16 cellular contexts compared by ENCODE assay signal in the genomic region with DNA sequence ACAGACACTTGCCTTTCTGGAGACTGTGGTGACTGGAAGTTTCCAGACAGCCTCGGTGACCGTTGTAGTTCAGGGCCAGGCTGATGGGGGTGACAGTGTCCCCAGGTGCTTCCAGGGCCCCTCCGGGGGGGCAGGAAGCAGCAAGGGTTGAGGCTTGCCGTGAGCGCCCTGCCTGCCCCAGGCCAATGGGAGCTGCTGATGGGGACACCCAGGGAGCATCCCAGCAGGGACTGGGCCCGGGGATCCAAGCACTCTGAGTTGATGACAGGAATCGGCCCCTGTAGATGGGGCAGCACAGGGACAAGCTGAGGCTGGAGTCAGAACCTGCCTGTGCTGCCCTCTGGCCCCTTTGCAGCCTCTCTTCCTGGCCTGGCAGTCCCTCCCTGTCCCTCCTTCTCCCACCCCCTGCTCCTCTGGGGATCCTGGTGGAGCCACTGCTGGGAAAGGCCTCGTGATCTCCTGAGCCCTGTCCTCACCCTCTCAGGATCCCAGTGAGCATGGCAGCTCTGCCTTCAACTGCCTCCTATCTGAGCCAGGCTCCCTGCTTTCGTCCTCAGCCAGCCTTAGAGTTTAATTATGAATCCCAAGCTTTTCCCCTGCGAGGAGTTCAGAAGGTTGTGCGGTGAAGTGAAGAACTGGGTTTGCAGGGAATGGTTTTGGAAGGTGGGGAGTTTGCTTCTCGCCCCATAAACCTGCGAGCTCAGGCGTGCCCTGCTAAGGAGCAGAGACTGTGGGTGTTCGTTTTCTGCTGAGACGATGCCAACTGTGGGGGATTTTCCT.
DNase-seq lines count a peak whose midpoint lies in the region; ATAC-seq and TF ChIP-seq lines count a peak whose summit lies in the region.
"Had no signal": no experiment of that assay in that cellular context is flagged by ENCODE, and none has a peak within 500 bp of the region (broad histone marks: within the 10 kb centered on the region; RNA-seq: fewer than 3 reads in every experiment).

No MANE protein-coding gene starts in this region.

- H3K9me3 ChIP-seq in left ventricle myocardium inferior (replicated peaks): no peaks in the 10 kb centered on the region
- H3K9me3 ChIP-seq in vagina: no peaks in the 10 kb centered on the region
- peaks cover 2% of the 10 kb centered on the region for H3K9me3 ChIP-seq in trophoblast cell (ENCODE audit: insufficient read depth, low read depth, low read length)

- no peak overlapping the region for H2BK5ac ChIP-seq in trophoblast cell (ENCODE audit: low read depth, low read length, poor library complexity)

- no peak overlapping the region for H3K4me2 ChIP-seq in trophoblast cell (ENCODE audit: low read length)
- H3K4me2 ChIP-seq: PC-9 had no signal

- no peak overlapping the region for H3K9ac ChIP-seq in trophoblast cell (ENCODE audit: low read length)

- CTCF ChIA-PET in activated CD8-positive, alpha-beta T cell treated with anti-CD3 and anti-CD28 coated beads, Interleukin-2, amount 10 ng/mL, durations not matched to agents 7 days and 5 days (lab: Charles Lee): no interaction called here

- no peak for TF ChIP-seq POLR2A in vagina (IDR thresholded peaks at IDR 0.05)

- H3K4me3 ChIP-seq in left ventricle myocardium inferior: no peak overlapping the region
- no peak overlapping the region for H3K4me3 ChIP-seq in vagina
- H3K4me3 ChIP-seq in trophoblast cell (ENCODE audit: low read depth, low read length): no peak overlapping the region
- H3K4me3 ChIP-seq: PC-9 had no signal

- H2AK5ac ChIP-seq in trophoblast cell (ENCODE audit: low read length): no peak overlapping the region

- no peaks in the 10 kb centered on the region for H3K79me2 ChIP-seq in trophoblast cell (ENCODE audit: control insufficient read depth, insufficient read depth, low read length, poor library complexity)

- peaks cover 2% of the 10 kb centered on the region for H3K36me3 Mint-ChIP-seq in neural crest cell (ENCODE audit: low read depth)
- H3K36me3 Mint-ChIP-seq in activated CD8-positive, alpha-beta T cell treated with anti-CD3 and anti-CD28 coated beads, Interleukin-2, amount 10 ng/mL, durations not matched to agents 7 days and 5 days (ENCODE audit: low read depth): no peaks in the 10 kb centered on the region

- H3K18ac ChIP-seq in trophoblast cell (ENCODE audit: low read length): no peak overlapping the region

- POLR2A ChIA-PET in activated CD8-positive, alpha-beta T cell treated with anti-CD3 and anti-CD28 coated beads, Interleukin-2, amount 10 ng/mL, durations not matched to agents 7 days and 5 days (lab: Charles Lee): no interaction called here

- H3K27me3 Mint-ChIP-seq in neural crest cell (ENCODE audit: low read depth): no peaks in the 10 kb centered on the region
- no peaks in the 10 kb centered on the region for H3K27me3 Mint-ChIP-seq in activated CD8-positive, alpha-beta T cell treated with anti-CD3 and anti-CD28 coated beads, Interleukin-2, amount 10 ng/mL, durations not matched to agents 7 days and 5 days (ENCODE audit: low read depth)

- no peak overlapping the region for H4K12ac ChIP-seq in trophoblast cell (ENCODE audit: low read depth, low read length)

- H3K27me3 ChIP-seq in left ventricle myocardium inferior (ENCODE audit: low read depth): no peaks in the 10 kb centered on the region
- H3K27me3 ChIP-seq in vagina: no peaks in the 10 kb centered on the region
- H3K27me3 ChIP-seq in trophoblast cell (ENCODE audit: insufficient read depth, low read length): no peaks in the 10 kb centered on the region

- no peak overlapping the region for H3K14ac ChIP-seq in trophoblast cell (ENCODE audit: low read length)

- no peak overlapping the region for H3K27ac ChIP-seq in left ventricle myocardium inferior (replicated peaks)
- no peak overlapping the region for H3K27ac ChIP-seq in vagina
- H3K27ac ChIP-seq in trophoblast cell (ENCODE audit: low read depth, low read length): no peak overlapping the region
- H3K27ac ChIP-seq: PC-9 had no signal

- H3K4me1 ChIP-seq in left ventricle myocardium inferior (no peaks in the 10 kb centered on the region), vagina (no peaks in the 10 kb centered on the region), trophoblast cell (ENCODE audit: control insufficient read depth in 1 of 2, insufficient read depth in 2 of 2, low read length in 2 of 2) (no peaks in the 10 kb centered on the region)

- no peak overlapping the region for H4K8ac ChIP-seq in trophoblast cell (ENCODE audit: low read depth, low read length)

- H3K23ac ChIP-seq in trophoblast cell (ENCODE audit: low read length): no peak overlapping the region

- no peaks in the 10 kb centered on the region for H3K79me1 ChIP-seq in trophoblast cell (ENCODE audit: low read length)

- H3K9me3 Mint-ChIP-seq in neural crest cell: no peaks in the 10 kb centered on the region
- no peaks in the 10 kb centered on the region for H3K9me3 Mint-ChIP-seq in activated CD8-positive, alpha-beta T cell treated with anti-CD3 and anti-CD28 coated beads, Interleukin-2, amount 10 ng/mL, durations not matched to agents 7 days and 5 days (ENCODE audit: insufficient read depth)

- H2BK120ac ChIP-seq in trophoblast cell (ENCODE audit: insufficient read depth, low read length, poor library complexity): no peak overlapping the region

- H2AFZ ChIP-seq in trophoblast cell (ENCODE audit: insufficient read depth, low read length, poor library complexity): no peak overlapping the region
- H2AFZ ChIP-seq: PC-9 had no signal

- no peak overlapping the region for H2BK12ac ChIP-seq in trophoblast cell (ENCODE audit: low read length)

- H3K4me3 Mint-ChIP-seq in neural crest cell: no peak overlapping the region
- H3K4me3 Mint-ChIP-seq in activated CD8-positive, alpha-beta T cell treated with anti-CD3 and anti-CD28 coated beads, Interleukin-2, amount 10 ng/mL, durations not matched to agents 7 days and 5 days: no peak overlapping the region

- H3K4me1 Mint-ChIP-seq in neural crest cell: no peaks in the 10 kb centered on the region
- no peaks in the 10 kb centered on the region for H3K4me1 Mint-ChIP-seq in activated CD8-positive, alpha-beta T cell treated with anti-CD3 and anti-CD28 coated beads, Interleukin-2, amount 10 ng/mL, durations not matched to agents 7 days and 5 days (ENCODE audit: low read depth)

- H3K27ac Mint-ChIP-seq in neural crest cell (ENCODE audit: unreplicated experiment): peak overlapping the region; percentile 27
- H3K27ac Mint-ChIP-seq in activated CD8-positive, alpha-beta T cell treated with anti-CD3 and anti-CD28 coated beads, Interleukin-2, amount 10 ng/mL, durations not matched to agents 7 days and 5 days: no peak overlapping the region

- H3K36me3 ChIP-seq in left ventricle myocardium inferior (no peaks in the 10 kb centered on the region), vagina (no peaks in the 10 kb centered on the region), trophoblast cell (ENCODE audit: control insufficient read depth in 1 of 2, insufficient read depth in 2 of 2, low read length in 2 of 2) (no peaks in the 10 kb centered on the region)

- H4K91ac ChIP-seq in trophoblast cell (ENCODE audit: low read depth, low read length): no peak overlapping the region

- intact Hi-C loops in cardiac septum (cut with DNase I) (no loop called here), left ventricle myocardium inferior (cut with micrococcal nuclease) (no loop called here), head of caudate nucleus (cut with DNase I) (no loop called here), vagina (cut with DNase I) (no loop called here)

- TF ChIP-seq CTCF in left ventricle myocardium inferior (IDR thresholded peaks at IDR 0.05; ENCODE audit: borderline replicate concordance) (no peak), neural crest cell (conservative IDR thresholded peaks at IDR 0.05) (no peak), vagina (IDR thresholded peaks at IDR 0.05) (no peak)

- H3K4ac ChIP-seq in trophoblast cell (ENCODE audit: low read depth, low read length): no peak overlapping the region

- DNase-seq in cardiac septum (ENCODE audit: low spot score) (peak; percentile 73), left ventricle myocardium inferior (no peak), head of caudate nucleus (peak in 27 of 42 donors; percentile 24 to 80 (median 45)), neural crest cell (ENCODE audit: low read depth, low spot score) (no peak), vagina (ENCODE audit: extremely low spot score in 2 of 2) (peak; percentile 82 to 93), trophoblast cell (no peak)
- no peak for DNase-seq in activated CD8-positive, alpha-beta T cell treated with anti-CD3 and anti-CD28 coated beads, Interleukin-2, amount 10 ng/mL, durations not matched to agents 7 days and 5 days
- DNase-seq: C1 segment of cervical spinal cord, GF-D8, HCEC 1CT, KG1, NCI-H146, NCI-H2081, NCI-H82, PC-9 had no signal

- WGBS in trophoblast cell (ENCODE audit: extremely low coverage, insufficient coverage, insufficient read length): no CpG with 5 or more reads among the region's 16 CpGs

- no peak for ATAC-seq in activated CD8-positive, alpha-beta T cell treated with anti-CD3 and anti-CD28 coated beads, Interleukin-2, amount 10 ng/mL, durations not matched to agents 7 days and 5 days
- no peak for ATAC-seq in HG02981 (IDR thresholded peaks at IDR 0.05; ENCODE audit: unreplicated experiment)

Comparison
In these comparisons a context has a peak if more than half of its experiments do, and no peak if none do; other contexts are left out.
1. DNase-seq: peak in cardiac septum (single experiment), head of caudate nucleus (27 of 42) and vagina (2 of 2); none in left ventricle myocardium inferior (single experiment), neural crest cell (single experiment), activated CD8-positive, alpha-beta T cell treated with anti-CD3 and anti-CD28 coated beads, Interleukin-2, amount 10 ng/mL, durations not matched to agents 7 days and 5 days (single experiment) and trophoblast cell (0 of 2).